10 cellular contexts compared by ENCODE assay signal in genomic region chr19:4061683-4062575, GRCh38. TPM values are rescaled to one million over a fixed set of nuclear protein-coding genes. Genes with fewer than 3 reads are reported as not detected.
A peak's percentile ranks its signal among the peaks of the same experiment; 100 is the strongest.
DNase-seq lines count a peak whose midpoint lies in the region; ATAC-seq and TF ChIP-seq lines count a peak whose summit lies in the region.
"Had no signal": no experiment of that assay in that cellular context is flagged by ENCODE, and none has a peak within 500 bp of the region (broad histone marks: within the 10 kb centered on the region; RNA-seq: fewer than 3 reads in every experiment).

No MANE protein-coding gene starts in this region.

- peak overlapping the region; percentile 94 for H3K27ac ChIP-seq in cingulate gyrus (ENCODE audit: low read depth, low read length)

- peak overlapping the region in 1 of 2 donors; percentile 33 for H3K27ac Mint-ChIP-seq in natural killer cell treated with Interleukin-12 subunit alpha and Interleukin-12 subunit beta and Interleukin-15 and Interleukin-18, amount 100 ng/mL, for 72 hours
- H3K27ac Mint-ChIP-seq: brain had no signal

- ATAC-seq in natural killer cell treated with Interleukin-12 subunit alpha and Interleukin-12 subunit beta and Interleukin-15 and Interleukin-18, amount 100 ng/mL, for 72 hours: no peak

- peaks cover 11% of the 10 kb centered on the region for H3K4me1 ChIP-seq in Loucy (ENCODE audit: insufficient read depth, low read length, poor library complexity, severe bottlenecking)

- H3K9me2 ChIP-seq in Loucy (replicated peaks; ENCODE audit: low read depth, low read length): no peaks in the 10 kb centered on the region

- H3K9me3 ChIP-seq in Loucy (ENCODE audit: insufficient read depth, low read depth, low read length): no peaks in the 10 kb centered on the region
- no peaks in the 10 kb centered on the region for H3K9me3 ChIP-seq in MG63

- peaks cover 80% of the 10 kb centered on the region for H4K20me1 ChIP-seq in Loucy (ENCODE audit: insufficient read depth, low read length, poor library complexity, severe bottlenecking)

- CTCF ChIA-PET in BJ (lab: Yijun Ruan, JAX): no interaction called here

- H3K4me3 ChIP-seq in BJ (ENCODE audit: low read depth, low read length) (peak overlapping the region; percentile 31; the same call in 1 of the 2 replicates), Loucy (ENCODE audit: low read length, poor library complexity, severe bottlenecking) (no peak overlapping the region), MG63 (no peak overlapping the region)

- H3K27me3 ChIP-seq in BJ (ENCODE audit: control insufficient read depth, insufficient read depth, low read length) (no peaks in the 10 kb centered on the region), Loucy (ENCODE audit: insufficient read depth, low read length, poor library complexity, severe bottlenecking) (no peaks in the 10 kb centered on the region), MG63 (no peaks in the 10 kb centered on the region)

- H3F3A ChIP-seq in Loucy (ENCODE audit: low read depth): no peaks in the 10 kb centered on the region; the same call in 1 of the 2 replicates

- no peaks in the 10 kb centered on the region for H3K27me3 Mint-ChIP-seq in natural killer cell treated with Interleukin-12 subunit alpha and Interleukin-12 subunit beta and Interleukin-15 and Interleukin-18, amount 100 ng/mL, for 72 hours
- H3K27me3 Mint-ChIP-seq: brain had no signal

- peak overlapping the region; percentile 44 for H3K4me2 ChIP-seq in Loucy (ENCODE audit: low read depth, low read length, poor library complexity, severe bottlenecking)

- no peak for DNase-seq in BJ (ENCODE audit: low read depth)
- no peak for DNase-seq in natural killer cell treated with Interleukin-12 subunit alpha and Interleukin-12 subunit beta and Interleukin-15 and Interleukin-18, amount 100 ng/mL, for 72 hours (ENCODE audit: low spot score)
- no peak for DNase-seq in GDM1 (lab: John Stamatoyannopoulos, UW)
- no peak for DNase-seq in MG63
- DNase-seq in activated T-cell treated with anti-CD3 and anti-CD28 coated beads, Interleukin-2, amount 50 U/mL, for 48 hours: no peak
- no peak for DNase-seq in NCI-H345 treated with DMSO at 0.1 percent for 48 hours (lab: John Stamatoyannopoulos, UW; ENCODE audit: unreplicated experiment)
- DNase-seq: NCI-H1092 treated with DMSO at 0.1 percent for 48 hours had no signal

- no peaks in the 10 kb centered on the region for H3K36me3 Mint-ChIP-seq in natural killer cell treated with Interleukin-12 subunit alpha and Interleukin-12 subunit beta and Interleukin-15 and Interleukin-18, amount 100 ng/mL, for 72 hours

- POLR2A ChIA-PET in BJ (lab: Charles Lee): no interaction called here

- H3K4me3 Mint-ChIP-seq in natural killer cell treated with Interleukin-12 subunit alpha and Interleukin-12 subunit beta and Interleukin-15 and Interleukin-18, amount 100 ng/mL, for 72 hours: peak overlapping the region; percentile 60

- TF ChIP-seq CTCF in BJ (IDR thresholded peaks at IDR 0.05; ENCODE audit: insufficient read depth, low read depth, low read length): no peak
- TF ChIP-seq CTCF in Loucy (conservative IDR thresholded peaks at IDR 0.05; ENCODE audit: low read length): no peak

- peaks cover 15 to 21% of the 10 kb centered on the region in 2 donors for H3K4me1 Mint-ChIP-seq in natural killer cell treated with Interleukin-12 subunit alpha and Interleukin-12 subunit beta and Interleukin-15 and Interleukin-18, amount 100 ng/mL, for 72 hours (ENCODE audit: low read depth in 2 of 2)

- no peak overlapping the region for H2AFZ ChIP-seq in Loucy (ENCODE audit: low read length)

- no peaks in the 10 kb centered on the region for H3K9me3 Mint-ChIP-seq in natural killer cell treated with Interleukin-12 subunit alpha and Interleukin-12 subunit beta and Interleukin-15 and Interleukin-18, amount 100 ng/mL, for 72 hours

- peaks cover 11% of the 10 kb centered on the region for H3K36me3 ChIP-seq in BJ (ENCODE audit: control insufficient read depth, insufficient read depth, low read length)
- peaks cover 5% of the 10 kb centered on the region; the same call in 1 of the 2 replicates for H3K36me3 ChIP-seq in Loucy (ENCODE audit: insufficient read depth, low read length)
- H3K36me3 ChIP-seq in MG63: peaks cover 17% of the 10 kb centered on the region

- peaks cover 81% of the 10 kb centered on the region for H3K79me2 ChIP-seq in Loucy (ENCODE audit: insufficient read depth, low read length)

- H3K9ac ChIP-seq in Loucy (ENCODE audit: low read depth, low read length, poor library complexity, severe bottlenecking): no peak overlapping the region

RNA-seq across cellular contexts. Expression of gene ZBTB7A, which starts 4.8 kb away (rescaled TPM):
- 4.2 and 7.5 TPM in 2 replicates for polyA plus RNA-seq in BJ (2011; rRNA removed)
- polyA minus RNA-seq in BJ (2011; rRNA and poly(A)+ RNA removed): 3.5 and 6.4 TPM in 2 replicates
- total RNA-seq in natural killer cell treated with Interleukin-12 subunit alpha and Interleukin-12 subunit beta and Interleukin-15 and Interleukin-18, amount 100 ng/mL, for 72 hours: 10 to 100 TPM; 63.4 to 70.5 TPM
- 7.8 and 8.7 TPM in 2 replicates for total RNA-seq in MG63 (2014; rRNA removed; shearing (Covaris generic); ENCODE audit: low replicate concordance)

RNA-seq across cellular contexts. Expression of gene PIAS4, which starts 54.4 kb away (rescaled TPM):
- polyA plus RNA-seq in BJ (2011; rRNA removed): 10.9 and 18.2 TPM in 2 replicates
- polyA minus RNA-seq in BJ (2011; rRNA and poly(A)+ RNA removed): 10.9 and 14.0 TPM in 2 replicates
- total RNA-seq in natural killer cell treated with Interleukin-12 subunit alpha and Interleukin-12 subunit beta and Interleukin-15 and Interleukin-18, amount 100 ng/mL, for 72 hours: 10 to 100 TPM; 39.4 to 58.6 TPM
- 7.4 and 10.4 TPM in 2 replicates for total RNA-seq in MG63 (2014; rRNA removed; shearing (Covaris generic); ENCODE audit: low replicate concordance)
